ENCODE assay signal across 32 cellular contexts in genomic region chr11:133762538-133762937, GRCh38.
"Had no signal": no experiment of that assay in that cellular context is flagged by ENCODE, and none has a peak within 500 bp of the region (broad histone marks: within the 10 kb centered on the region; RNA-seq: fewer than 3 reads in every experiment).

No MANE protein-coding gene starts in this region.

- DNase-seq: activated B cell treated with CpG ODN at 0.5 μM for 24 hours; activated CD4-positive, alpha-beta memory T cell treated with anti-CD3 and anti-CD28 coated beads for 36 hours; activated CD4-positive, alpha-beta T cell treated with anti-CD3 and anti-CD28 coated beads for 4 hours; activated CD4-positive, alpha-beta T cell treated with anti-CD3 and anti-CD28 coated beads, Interleukin-2, amount 50 U/mL, for 1 hour; activated CD4-positive, CD25-positive, alpha-beta regulatory T cell treated with anti-CD3 and anti-CD28 coated beads, Interleukin-2, amount 50 U/mL, for 72 hours; activated CD8-positive, alpha-beta memory T cell treated with anti-CD3 and anti-CD28 coated beads, Interleukin-2, amount 50 U/mL, for 4 hours; activated gamma-delta T cell treated with Interleukin-2 at 50 U/mL for 16 hours; activated naive CD4-positive, alpha-beta T cell treated with anti-CD3 and anti-CD28 coated beads for 36 hours; activated T-cell treated with anti-CD3 and anti-CD28 coated beads for 4 hours; activated T-cell treated with anti-CD3 and anti-CD28 coated beads, Interleukin-2, amount 50 U/mL, for 4 hours; adrenal gland; body of pancreas; Kasumi-1; KG1; MM.1S; MV-4-11; NCI-H1092; NCI-H1436 treated with DMSO at 0.1 percent for 48 hours; NCI-H1694 treated with DMSO at 0.1 percent for 48 hours; NCI-H2029; NCI-H2107; NCI-H2171; NCI-H510A; NCI-H526; PC-9; SIG-M5; SW 1271; T1000 had no signal

- H3K9me3 ChIP-seq: adrenal gland had no signal

- H3K36me3 ChIP-seq: adrenal gland, breast epithelium had no signal

- H3K4me3 ChIP-seq: adrenal gland, body of pancreas, breast epithelium, PC-9 had no signal

- H3K27me3 ChIP-seq: adrenal gland, body of pancreas, breast epithelium had no signal

- FAIRE-seq: astrocyte, RCC 7860 had no signal

- H3K27ac ChIP-seq: adrenal gland, body of pancreas, breast epithelium, PC-9, RWPE1 had no signal
